11 cellular contexts compared by ENCODE assay signal in genomic region chr11:110317516-110317932, GRCh38. TPM values are rescaled to one million over a fixed set of nuclear protein-coding genes. Genes with fewer than 3 reads are reported as not detected.
A peak's percentile ranks its signal among the peaks of the same experiment; 100 is the strongest.
DNase-seq lines count a peak whose midpoint lies in the region; ATAC-seq, FAIRE-seq and TF ChIP-seq lines count a peak whose summit lies in the region.
"Had no signal": no experiment of that assay in that cellular context is flagged by ENCODE, and none has a peak within 500 bp of the region (broad histone marks: within the 10 kb centered on the region; RNA-seq: fewer than 3 reads in every experiment).

No MANE protein-coding gene starts in this region.

- WGBS in small intestine, 3 donors, result 18 to 26% (median 24%) methylated on average over 3 of the region's 3 CpGs

- peak; percentile 27 for DNase-seq in DMS 273 (lab: John Stamatoyannopoulos, UW; ENCODE audit: unreplicated experiment)
- no peak for DNase-seq in DMS 273 treated with DMSO at 0.1 percent for 48 hours (lab: John Stamatoyannopoulos, UW)
- peak; percentile 94 for DNase-seq in NCI-H69 (lab: John Stamatoyannopoulos, UW)
- no peak for DNase-seq in endothelial cell (ENCODE audit: low spot score)
- peak in 6 of 49 donors; percentile 11 to 60 (median 32) for DNase-seq in substantia nigra (lab: John Stamatoyannopoulos, UW)
- DNase-seq in HTR-8/SVneo (ENCODE audit: insufficient read length, low spot score), result no peak
- DNase-seq in small intestine, result no peak
- DNase-seq: sigmoid colon had no signal

- no peaks in the 10 kb centered on the region for H3K9me3 ChIP-seq in small intestine (ENCODE audit: control insufficient read depth, low read depth)
- H3K9me3 ChIP-seq: sigmoid colon had no signal

- no peaks in the 10 kb centered on the region for H3K36me3 Mint-ChIP-seq in endothelial cell (ENCODE audit: low read depth, unreplicated experiment)

- FAIRE-seq in HTR-8/SVneo (lab: Jason Lieb, UNC) (no peak), small intestine (lab: Jason Lieb, UNC) (no peak)

- H3K27ac ChIP-seq in substantia nigra (ENCODE audit: low read depth, low read length, poor library complexity, severe bottlenecking), result peak overlapping the region; percentile 39
- no peak overlapping the region for H3K27ac ChIP-seq in small intestine (ENCODE audit: low read depth in 1 of 2, low read length in 1 of 2)
- H3K27ac ChIP-seq: 22Rv1, sigmoid colon had no signal

- H3K36me3 ChIP-seq in small intestine (ENCODE audit: control insufficient read depth in 2 of 2, insufficient read depth in 2 of 2, low read length in 2 of 2), result no peaks in the 10 kb centered on the region
- H3K36me3 ChIP-seq: sigmoid colon had no signal

- no peak overlapping the region for H3K4me3 ChIP-seq in small intestine (ENCODE audit: low read depth in 1 of 2, low read length in 2 of 2)
- H3K4me3 ChIP-seq: sigmoid colon had no signal

- H3K27me3 Mint-ChIP-seq in endothelial cell (ENCODE audit: unreplicated experiment), result no peaks in the 10 kb centered on the region

- no peak overlapping the region for H3K4me3 Mint-ChIP-seq in endothelial cell (ENCODE audit: unreplicated experiment)
- H3K4me3 Mint-ChIP-seq: stimulated activated naive CD8-positive, alpha-beta T cell treated with anti-CD3 and anti-CD28 coated beads, Interleukin-15, Interleukin-2, amounts not matched to agents 100 ng/mL and 50 ng/mL, for 24 hours had no signal

- H3K27ac Mint-ChIP-seq in endothelial cell (ENCODE audit: unreplicated experiment), result peak overlapping the region; percentile 88
- H3K27ac Mint-ChIP-seq: stimulated activated naive CD8-positive, alpha-beta T cell treated with anti-CD3 and anti-CD28 coated beads, Interleukin-15, Interleukin-2, amounts not matched to agents 100 ng/mL and 50 ng/mL, for 24 hours had no signal

- no peak for TF ChIP-seq CTCF in endothelial cell (IDR thresholded peaks at IDR 0.05; ENCODE audit: unreplicated experiment)

- no peaks in the 10 kb centered on the region for H3K27me3 ChIP-seq in small intestine (ENCODE audit: control insufficient read depth in 2 of 2, insufficient read depth in 2 of 2, low read length in 2 of 2)
- H3K27me3 ChIP-seq: sigmoid colon had no signal

- ATAC-seq in HG03354 (IDR thresholded peaks at IDR 0.05; ENCODE audit: poor library complexity, severe bottlenecking, unreplicated experiment), result no peak

- H3K4me1 Mint-ChIP-seq in endothelial cell (ENCODE audit: unreplicated experiment), result peaks cover 36% of the 10 kb centered on the region

- no peaks in the 10 kb centered on the region for H3K9me3 Mint-ChIP-seq in endothelial cell (ENCODE audit: unreplicated experiment)
- H3K9me3 Mint-ChIP-seq: stimulated activated naive CD8-positive, alpha-beta T cell treated with anti-CD3 and anti-CD28 coated beads, Interleukin-15, Interleukin-2, amounts not matched to agents 100 ng/mL and 50 ng/mL, for 24 hours had no signal

- no peaks in the 10 kb centered on the region for H3K4me1 ChIP-seq in small intestine (ENCODE audit: control insufficient read depth in 2 of 2, insufficient read depth in 1 of 2, low read depth in 1 of 2, low read length in 1 of 2)
- H3K4me1 ChIP-seq: sigmoid colon had no signal

RNA-seq across cellular contexts. Expression of gene RDX, which starts 21.1 kb away (rescaled TPM):
- total RNA-seq in endothelial cell (ENCODE audit: unreplicated experiment), result 225 TPM
- polyA plus RNA-seq in small intestine, result 1 to 10 TPM; 1.6 to 9.7 (median 3.8) TPM

Comparison
In these comparisons a context has a peak if more than half of its experiments do, and no peak if none do; other contexts are left out.
1. DNase-seq: peak in DMS 273 (single experiment) and NCI-H69 (single experiment); none in DMS 273 treated with DMSO at 0.1 percent for 48 hours (single experiment), endothelial cell (single experiment), HTR-8/SVneo (single experiment) and small intestine (single experiment).